In the genomic region with DNA sequence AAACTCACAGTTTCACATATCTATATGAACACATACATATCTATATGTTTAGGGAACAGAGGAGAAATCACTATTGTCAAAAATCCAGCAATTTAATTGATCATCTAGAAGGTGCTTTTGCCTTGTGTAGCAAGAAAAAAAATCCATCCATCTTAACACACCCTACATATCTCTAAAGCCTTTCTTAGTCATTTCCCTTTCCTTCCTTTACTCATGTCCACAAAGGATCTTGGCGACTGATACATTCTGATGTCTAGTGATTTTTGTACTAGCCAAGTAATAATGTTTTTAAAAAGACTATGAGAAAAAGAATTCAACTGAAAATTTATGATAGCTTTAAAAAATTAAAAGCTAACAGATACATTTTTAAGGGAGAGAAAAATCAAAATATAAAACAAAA, we compare ENCODE assay signal across 1 cellular context.
TF ChIP-seq lines count a peak whose summit lies in the region.

No MANE protein-coding gene starts in this region.

TF ChIP-seq in endothelial cell of umbilical vein, 7 proteins besides CTCF, POLR2A, EP300 and RAD21:
- TF ChIP-seq FOS (IDR thresholded peaks at IDR 0.05; ENCODE audit: borderline replicate concordance, insufficient read depth, low read length) (peak; percentile 79), GATA2 (IDR thresholded peaks at IDR 0.05; ENCODE audit: insufficient read depth, insufficient read length, low read depth, low read length) (peak; percentile 54), JUN (IDR thresholded peaks at IDR 0.05; ENCODE audit: borderline replicate concordance, insufficient read depth, insufficient read length, low read depth) (peak; percentile 91), POLR2AphosphoS5 (IDR thresholded peaks at IDR 0.05; ENCODE audit: insufficient read depth, low read depth, low read length) (no peak), EZH2 (IDR thresholded peaks at IDR 0.05; ENCODE audit: borderline replicate concordance, low read depth, low read length, severe bottlenecking) (no peak), MYC (IDR thresholded peaks at IDR 0.05; ENCODE audit: low read depth, low read length) (no peak)
- TF ChIP-seq, protein P1, sequence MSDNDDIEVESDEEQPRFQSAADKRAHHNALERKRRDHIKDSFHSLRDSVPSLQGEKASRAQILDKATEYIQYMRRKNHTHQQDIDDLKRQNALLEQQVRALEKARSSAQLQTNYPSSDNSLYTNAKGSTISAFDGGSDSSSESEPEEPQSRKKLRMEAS (IDR thresholded peaks at IDR 0.05; ENCODE audit: insufficient read depth, insufficient read length) = no peak
TF ChIP-seq in endothelial cell of umbilical vein: peak in this region for 3.
